In the genomic region with DNA sequence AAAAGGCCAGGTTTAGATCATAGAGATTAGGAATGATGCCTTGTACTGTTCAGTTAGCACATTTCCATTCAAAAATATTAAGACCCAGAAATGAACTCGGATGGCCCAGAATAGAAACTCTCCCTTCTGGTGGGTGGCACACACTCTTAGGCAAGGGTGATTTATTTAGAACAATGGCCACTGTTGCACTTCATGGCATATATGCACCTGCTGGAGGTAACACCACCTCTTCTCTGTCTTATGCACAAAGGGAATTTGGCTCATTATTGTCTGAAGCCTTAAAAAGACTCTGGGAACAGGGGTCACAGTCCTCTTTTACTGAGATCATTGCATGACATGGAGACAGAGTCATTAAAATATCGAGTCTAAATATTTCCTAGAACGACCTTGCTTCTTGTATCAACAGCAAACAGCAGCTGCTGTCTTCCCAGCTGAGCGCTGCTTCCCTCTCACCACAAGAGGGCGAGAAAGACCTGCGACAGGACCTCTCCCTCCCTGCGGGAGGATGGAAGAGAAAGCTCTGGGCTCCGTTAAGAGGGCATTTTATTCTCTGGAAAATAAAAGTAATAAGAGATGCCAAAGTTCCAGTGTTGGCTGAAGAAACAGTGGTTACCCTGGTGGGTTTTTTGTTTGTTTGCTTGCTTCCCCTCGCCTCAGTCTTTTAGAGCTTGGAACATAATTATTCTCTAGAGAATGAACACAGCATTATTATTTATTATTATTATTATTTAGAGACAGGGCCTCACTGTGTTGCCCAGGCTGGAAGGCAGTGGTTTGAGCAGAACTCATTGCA, we compare ENCODE assay signal across 8 cellular contexts. TPM values are rescaled to one million over a fixed set of nuclear protein-coding genes. Genes with fewer than 3 reads are reported as not detected.
DNase-seq lines count a peak whose midpoint lies in the region; ATAC-seq and TF ChIP-seq lines count a peak whose summit lies in the region.

No MANE protein-coding gene starts in this region.

- H3K4me3 Mint-ChIP-seq in activated naive CD8-positive, alpha-beta T cell treated with anti-CD3 and anti-CD28 coated beads, Interleukin-2, amount 50 U/mL, for 24 hours, result no peak overlapping the region

- H3K9me3 Mint-ChIP-seq in activated naive CD8-positive, alpha-beta T cell treated with anti-CD3 and anti-CD28 coated beads, Interleukin-2, amount 50 U/mL, for 24 hours, result no peaks in the 10 kb centered on the region

- H3K4me1 ChIP-seq in psoas muscle, result peaks cover 9% of the 10 kb centered on the region

- TF ChIP-seq CTCF in GM12874 (IDR thresholded peaks at IDR 0.05; ENCODE audit: insufficient read depth, low read depth, low read length) (peak; percentile 90), psoas muscle (IDR thresholded peaks at IDR 0.05) (peak; percentile 99)

- peak; percentile 79 for ATAC-seq in HG02588 (IDR thresholded peaks at IDR 0.05; ENCODE audit: unreplicated experiment)
- ATAC-seq in activated naive CD8-positive, alpha-beta T cell treated with anti-CD3 and anti-CD28 coated beads, Interleukin-2, amount 50 U/mL, for 24 hours, result peak; percentile 63
- peak; percentile 91 to 94 (median 92) for ATAC-seq in psoas muscle
- ATAC-seq in HG02884 (IDR thresholded peaks at IDR 0.05; ENCODE audit: unreplicated experiment), result no peak

- intact Hi-C loops in cardiac septum (cut with DNase I) (loop anchor here (2.0 to 10.0 kb wide), 3 partner anchors 327 to 641 kb away; no protein-coding TSS in a partner anchor), psoas muscle (cut with DNase I) (loop anchor here (1.0 to 5.0 kb wide), 5 partner anchors 327 to 641 kb away; no protein-coding TSS in a partner anchor)

- H3K27me3 ChIP-seq in psoas muscle (ENCODE audit: insufficient read depth in 3 of 3, low read length in 2 of 3), result peaks cover 2 to 22% (median 3%) of the 10 kb centered on the region in 3 donors

- DNase-seq in NCI-H1105 (lab: John Stamatoyannopoulos, UW) (peak; percentile 49), SW 1271 (lab: John Stamatoyannopoulos, UW) (peak; percentile 47 to 86), cardiac septum (ENCODE audit: low spot score) (peak; percentile 87), psoas muscle (peak; percentile 71 to 85)
- DNase-seq in activated naive CD8-positive, alpha-beta T cell treated with anti-CD3 and anti-CD28 coated beads, Interleukin-2, amount 50 U/mL, for 24 hours, result peak; percentile 66

- WGBS in psoas muscle, 3 donors, result 4 to 7% (median 6%) methylated on average over 9 of the region's 9 CpGs

- no peak overlapping the region for H3K27ac Mint-ChIP-seq in activated naive CD8-positive, alpha-beta T cell treated with anti-CD3 and anti-CD28 coated beads, Interleukin-2, amount 50 U/mL, for 24 hours

- no peaks in the 10 kb centered on the region for H3K36me3 Mint-ChIP-seq in activated naive CD8-positive, alpha-beta T cell treated with anti-CD3 and anti-CD28 coated beads, Interleukin-2, amount 50 U/mL, for 24 hours (ENCODE audit: low read depth)

- no peak overlapping the region for H3K27ac ChIP-seq in psoas muscle

- peaks cover 48% of the 10 kb centered on the region for H3K27me3 Mint-ChIP-seq in activated naive CD8-positive, alpha-beta T cell treated with anti-CD3 and anti-CD28 coated beads, Interleukin-2, amount 50 U/mL, for 24 hours

- H3K36me3 ChIP-seq in psoas muscle (ENCODE audit: insufficient read depth in 1 of 2, low read depth in 1 of 2), result no peaks in the 10 kb centered on the region

- no peak overlapping the region for H3K4me3 ChIP-seq in psoas muscle

- H3K9me3 ChIP-seq in psoas muscle, result no peaks in the 10 kb centered on the region

- H3K4me1 Mint-ChIP-seq in activated naive CD8-positive, alpha-beta T cell treated with anti-CD3 and anti-CD28 coated beads, Interleukin-2, amount 50 U/mL, for 24 hours, result peaks cover 7% of the 10 kb centered on the region

RNA-seq across cellular contexts. Expression of gene BAMBI, which starts 13.5 kb away (rescaled TPM):
- total RNA-seq in cardiac septum (46.6 TPM), psoas muscle (1 to 10 TPM in 2 of 4 donors, under 1 TPM in 2; 0.89 to 2.9 (median 1.3) TPM)
- polyA plus RNA-seq in psoas muscle, result 1 to 10 TPM in 1 of 3 donors, under 1 TPM in 2; 0.44 to 2.0 (median 0.66) TPM

Comparison
In these comparisons a context has a peak if more than half of its experiments do, and no peak if none do; other contexts are left out.
1. RNA of gene BAMBI, which starts 13.5 kb away (total RNA-seq): 46.6 TPM in cardiac septum (single experiment); 0.89 to 2.9 TPM in psoas muscle; every median in the first group is over 10 times any median in the second.
2. Peak in every context shown above with its lines, with median percentiles within 50 percentile points of each other: DNase-seq.